ENCODE assay signal across 8 cellular contexts in genomic region chr5:115602585-115603125, GRCh38. TPM values are rescaled to one million over a fixed set of nuclear protein-coding genes. Genes with fewer than 3 reads are reported as not detected.
DNase-seq lines count a peak whose midpoint lies in the region; ATAC-seq lines count a peak whose summit lies in the region.

No MANE protein-coding gene starts in this region.

- H4K5ac ChIP-seq in mesendoderm (ENCODE audit: low read length): no peak overlapping the region

- H4K8ac ChIP-seq in mesendoderm (ENCODE audit: low read depth, low read length): no peak overlapping the region

- H3K4me1 Mint-ChIP-seq in activated naive CD4-positive, alpha-beta T cell treated with anti-CD3 and anti-CD28 coated beads for 36 hours (ENCODE audit: low read depth): peaks cover 40% of the 10 kb centered on the region

- H3K79me2 ChIP-seq in mesendoderm (ENCODE audit: control insufficient read depth, insufficient read depth, low read length): no peaks in the 10 kb centered on the region

- 64% methylated on average over 11 of the region's 11 CpGs for WGBS in HUES64
- no CpG with 5 or more reads among the region's 11 CpGs for WGBS in mesendoderm (ENCODE audit: extremely low coverage, insufficient coverage, low lambda C conversion rate)

- no peak overlapping the region for H3K4me2 ChIP-seq in mesendoderm (ENCODE audit: low read length)

- H3K23ac ChIP-seq in mesendoderm (ENCODE audit: low read length): no peak overlapping the region

- H3K56ac ChIP-seq in mesendoderm (ENCODE audit: low read length): peak overlapping the region; percentile 17

- no peak overlapping the region for H2AK5ac ChIP-seq in mesendoderm (ENCODE audit: low read length)

- no peak overlapping the region for H2BK15ac ChIP-seq in mesendoderm (replicated peaks; ENCODE audit: low read depth)

- H3K27ac ChIP-seq in HUES64 (ENCODE audit: low read depth, low read length) (no peak overlapping the region), caudate nucleus (ENCODE audit: low read depth, low read length) (peak overlapping the region; percentile 87), mesendoderm (ENCODE audit: low read depth, low read length) (no peak overlapping the region)

- CTCF ChIA-PET in activated naive CD4-positive, alpha-beta T cell treated with anti-CD3 and anti-CD28 coated beads for 36 hours (lab: Charles Lee): interaction anchor here (0.6 kb wide), 1 partner anchor 11 kb away, joined by 3 read pairs; no protein-coding TSS in a partner anchor

- H3K27me3 Mint-ChIP-seq in activated naive CD4-positive, alpha-beta T cell treated with anti-CD3 and anti-CD28 coated beads for 36 hours (ENCODE audit: low read depth): no peaks in the 10 kb centered on the region

- no peak overlapping the region for H3K27ac Mint-ChIP-seq in activated naive CD4-positive, alpha-beta T cell treated with anti-CD3 and anti-CD28 coated beads for 36 hours

- DNase-seq in activated naive CD4-positive, alpha-beta T cell treated with anti-CD3 and anti-CD28 coated beads for 36 hours: no peak
- no peak for DNase-seq in activated naive CD4-positive, alpha-beta T cell (lab: John Stamatoyannopoulos, UW)
- DNase-seq in caudate nucleus (lab: John Stamatoyannopoulos, UW) (peak in 3 of 61 donors; percentile 31 to 60 (median 52)), mesendoderm (no peak), NCI-H82 treated with DMSO at 0.1 percent for 48 hours (lab: John Stamatoyannopoulos, UW; ENCODE audit: unreplicated experiment) (no peak)
- no peak for DNase-seq in stimulated activated CD4-positive, alpha-beta T cell treated with anti-CD3 and anti-CD28 coated beads, Interleukin-12 subunit alpha, Interleukin-12 subunit beta, amount 100 ng/mL, for 4 hours

- H3K9ac ChIP-seq in HUES64 (ENCODE audit: low read depth, low read length) (no peak overlapping the region), mesendoderm (ENCODE audit: low read length) (peak overlapping the region; percentile 77)

- H3K36me3 ChIP-seq in HUES64 (ENCODE audit: insufficient read depth, low read length) (no peaks in the 10 kb centered on the region), mesendoderm (ENCODE audit: control insufficient read depth, insufficient read depth, low read length) (no peaks in the 10 kb centered on the region)

- no peak overlapping the region for H3K18ac ChIP-seq in mesendoderm (ENCODE audit: low read length)

- peaks cover 22% of the 10 kb centered on the region for H3K4me1 ChIP-seq in HUES64 (ENCODE audit: insufficient read depth, low read length)
- H3K4me1 ChIP-seq in mesendoderm (ENCODE audit: control insufficient read depth, low read depth, low read length): no peaks in the 10 kb centered on the region

- no peaks in the 10 kb centered on the region for H3K9me3 ChIP-seq in HUES64 (ENCODE audit: insufficient read depth, low read depth, low read length)

- no peaks in the 10 kb centered on the region for H3K9me3 Mint-ChIP-seq in activated naive CD4-positive, alpha-beta T cell treated with anti-CD3 and anti-CD28 coated beads for 36 hours

- no peaks in the 10 kb centered on the region for H3K27me3 ChIP-seq in HUES64 (ENCODE audit: insufficient read depth, low read length)
- no peaks in the 10 kb centered on the region for H3K27me3 ChIP-seq in mesendoderm (ENCODE audit: insufficient read depth, low read length, poor library complexity)

- H2BK5ac ChIP-seq in mesendoderm (ENCODE audit: low read length): no peak overlapping the region

- peak overlapping the region; percentile 59 for H3K4me3 Mint-ChIP-seq in activated naive CD4-positive, alpha-beta T cell treated with anti-CD3 and anti-CD28 coated beads for 36 hours

- no peak for ATAC-seq in activated CD4-positive, CD25-positive, alpha-beta regulatory T cell treated with anti-CD3 and anti-CD28 coated beads, Interleukin-2, amount 50 U/mL, for 24 hours

- H3K4me3 ChIP-seq in HUES64 (ENCODE audit: low read length): peak overlapping the region; percentile 58
- no peak overlapping the region for H3K4me3 ChIP-seq in mesendoderm (ENCODE audit: low read length)

- no peak overlapping the region for H2BK120ac ChIP-seq in mesendoderm (ENCODE audit: low read depth, low read length)

- peaks cover 10% of the 10 kb centered on the region for H3K36me3 Mint-ChIP-seq in activated naive CD4-positive, alpha-beta T cell treated with anti-CD3 and anti-CD28 coated beads for 36 hours (ENCODE audit: low read depth)

- no peak overlapping the region for H3K4ac ChIP-seq in mesendoderm (ENCODE audit: low read depth, low read length)

- intact Hi-C loops in activated naive CD4-positive, alpha-beta T cell treated with anti-CD3 and anti-CD28 coated beads for 36 hours (cut with micrococcal nuclease): loop anchor here (1.0 kb wide), 1 partner anchor 114 kb away; no protein-coding TSS in a partner anchor

- H3K79me1 ChIP-seq in mesendoderm (ENCODE audit: low read length): no peaks in the 10 kb centered on the region

RNA-seq across cellular contexts. Expression of gene TICAM2, which starts 0.4 kb away (rescaled TPM):
- total RNA-seq in activated naive CD4-positive, alpha-beta T cell treated with anti-CD3 and anti-CD28 coated beads for 36 hours: under 1 TPM; 0.72 to 0.91 TPM
- polyA plus RNA-seq in HUES64 (2013, experiment 1 of 2): not detected
- polyA plus RNA-seq in HUES64 (2013, experiment 2 of 2): not detected
- 0.04 TPM for polyA plus RNA-seq in mesendoderm (2013, experiment 1 of 2)
- 0.22 TPM for polyA plus RNA-seq in mesendoderm (2013, experiment 2 of 2)

RNA-seq across cellular contexts. Expression of gene TMED7, which starts 23.2 kb away (rescaled TPM):
- total RNA-seq in activated naive CD4-positive, alpha-beta T cell treated with anti-CD3 and anti-CD28 coated beads for 36 hours: 10 to 100 TPM; 34.6 to 35.4 TPM
- 44.3 TPM for polyA plus RNA-seq in HUES64 (2013, experiment 1 of 2)
- 47.9 TPM for polyA plus RNA-seq in HUES64 (2013, experiment 2 of 2)
- polyA plus RNA-seq in mesendoderm (2013, experiment 1 of 2): 41.5 TPM
- polyA plus RNA-seq in mesendoderm (2013, experiment 2 of 2): 41.6 TPM

RNA-seq across cellular contexts. Expression of gene FEM1C, which starts 58.1 kb away (rescaled TPM):
- 1 to 10 TPM; 9.7 to 10.0 TPM for total RNA-seq in activated naive CD4-positive, alpha-beta T cell treated with anti-CD3 and anti-CD28 coated beads for 36 hours
- polyA plus RNA-seq in HUES64 (2013, experiment 1 of 2): 11.0 TPM
- polyA plus RNA-seq in HUES64 (2013, experiment 2 of 2): 12.3 TPM
- 6.2 TPM for polyA plus RNA-seq in mesendoderm (2013, experiment 1 of 2)
- 6.0 TPM for polyA plus RNA-seq in mesendoderm (2013, experiment 2 of 2)
